Comparison of ENCODE assay signal across 1 cellular context in genomic region chr2:32063310-32064020, GRCh38.
A peak's percentile ranks its signal among the peaks of the same experiment; 100 is the strongest.
TF ChIP-seq lines count a peak whose summit lies in the region.

SPAST (plus strand) TSS chr2:32063556; CDS start chr2:32063832, 276 bp downstream.

TF ChIP-seq in HepG2, 621 proteins besides CTCF, POLR2A, EP300 and RAD21 (continued from another document and continues in another):
- peak; percentile 96 for TF ChIP-seq ZNF563 (CRISPR knock-in tag; IDR thresholded peaks at IDR 0.05)
- peak; percentile 89; the same call in 1 of the 2 replicates for TF ChIP-seq ZNF160 (CRISPR knock-in tag; IDR thresholded peaks at IDR 0.05)
- TF ChIP-seq TBX3 (IDR thresholded peaks at IDR 0.05; ENCODE audit: borderline replicate concordance): peak; percentile 71
- no peak for TF ChIP-seq EED (CRISPR knock-in tag; IDR thresholded peaks at IDR 0.05)
- TF ChIP-seq ZNF616 (CRISPR knock-in tag; IDR thresholded peaks at IDR 0.05; ENCODE audit: low read depth): no peak
- TF ChIP-seq AKAP8 (CRISPR knock-in tag; IDR thresholded peaks at IDR 0.05): peak; percentile 93
- TF ChIP-seq REST (IDR thresholded peaks at IDR 0.05; ENCODE audit: borderline replicate concordance in 1 of 2, low read depth in 1 of 2, low read length in 2 of 2): peak in 1 of 2 experiments; percentile 10; a peak in 1 of 4 replicates
- no peak for TF ChIP-seq DZIP1 (CRISPR knock-in tag; IDR thresholded peaks at IDR 0.05)
- peak; percentile 87 for TF ChIP-seq MED1 (CRISPR knock-in tag; IDR thresholded peaks at IDR 0.05)
- no peak for TF ChIP-seq TCF7 (IDR thresholded peaks at IDR 0.05; ENCODE audit: low read depth)
- TF ChIP-seq CHCHD3 (CRISPR knock-in tag; IDR thresholded peaks at IDR 0.05): peak; percentile 92
- peak; percentile 86 for TF ChIP-seq ZNF264 (CRISPR knock-in tag; IDR thresholded peaks at IDR 0.05)
- no peak for TF ChIP-seq FLYWCH1 (CRISPR knock-in tag; IDR thresholded peaks at IDR 0.05)
- peak; percentile 18; the same call in 1 of the 2 replicates for TF ChIP-seq THYN1 (CRISPR knock-in tag; IDR thresholded peaks at IDR 0.05; ENCODE audit: borderline replicate concordance, low read depth)
- TF ChIP-seq SATB2 (CRISPR knock-in tag; IDR thresholded peaks at IDR 0.05): 0 out of 2 replicates have a peak, but pooled peaks have one; percentile 79
- peak; percentile 98 for TF ChIP-seq SAFB2 (CRISPR knock-in tag; IDR thresholded peaks at IDR 0.05; ENCODE audit: borderline replicate concordance, low read depth)
- no peak for TF ChIP-seq ZBTB44 (CRISPR knock-in tag; IDR thresholded peaks at IDR 0.05)
- TF ChIP-seq MIER2 (CRISPR knock-in tag; IDR thresholded peaks at IDR 0.05): no peak
- TF ChIP-seq ZNF691 (CRISPR knock-in tag; IDR thresholded peaks at IDR 0.05; ENCODE audit: borderline replicate concordance, low read depth): peak; percentile 96
- TF ChIP-seq ATF6 (CRISPR knock-in tag; conservative IDR thresholded peaks at IDR 0.05): no peak; the same call in 1 of the 2 replicates
- TF ChIP-seq CSRNP1 (CRISPR knock-in tag; IDR thresholded peaks at IDR 0.05): 0 out of 2 replicates have a peak, but pooled peaks have one; percentile 66
- TF ChIP-seq TRIM24 (CRISPR knock-in tag; IDR thresholded peaks at IDR 0.05): no peak
- peak; percentile 83 for TF ChIP-seq ZFY (CRISPR knock-in tag; IDR thresholded peaks at IDR 0.05)
- TF ChIP-seq ZBTB3 (CRISPR knock-in tag; IDR thresholded peaks at IDR 0.05; ENCODE audit: borderline replicate concordance, low read depth): peak; percentile 92; the same call in 1 of the 2 replicates
- peak; percentile 89 for TF ChIP-seq DMAP1 (CRISPR knock-in tag; IDR thresholded peaks at IDR 0.05)
- TF ChIP-seq STAT5B (CRISPR knock-in tag; IDR thresholded peaks at IDR 0.05): no peak; the same call in 1 of the 2 replicates
- TF ChIP-seq SKIL (CRISPR knock-in tag; IDR thresholded peaks at IDR 0.05; ENCODE audit: borderline replicate concordance): no peak; the same call in 1 of the 2 replicates
- peak; percentile 89 for TF ChIP-seq MAX (IDR thresholded peaks at IDR 0.05)
- TF ChIP-seq AHDC1 (CRISPR knock-in tag; IDR thresholded peaks at IDR 0.05; ENCODE audit: borderline replicate concordance): peak; percentile 54; the same call in 1 of the 2 replicates
- no peak for TF ChIP-seq NFRKB (IDR thresholded peaks at IDR 0.05)
- 0 out of 2 replicates have a peak, but pooled peaks have one; percentile 41 for TF ChIP-seq JUN (CRISPR knock-in tag; IDR thresholded peaks at IDR 0.05)
- TF ChIP-seq ELF3 (CRISPR knock-in tag; IDR thresholded peaks at IDR 0.05): peak; percentile 82
- 0 out of 2 replicates have a peak, but pooled peaks have one; percentile 90 for TF ChIP-seq CCDC6 (CRISPR knock-in tag; IDR thresholded peaks at IDR 0.05)
- no peak for TF ChIP-seq ATF7 (IDR thresholded peaks at IDR 0.05)
- TF ChIP-seq ATF7 (CRISPR knock-in tag; IDR thresholded peaks at IDR 0.05): no peak; the same call in 1 of the 2 replicates
- peak; percentile 26; the same call in 1 of the 2 replicates for TF ChIP-seq BCL6 (CRISPR knock-in tag; IDR thresholded peaks at IDR 0.05)
- TF ChIP-seq HNRNPK (IDR thresholded peaks at IDR 0.05; ENCODE audit: low read depth, low read length, poor library complexity, severe bottlenecking): no peak
